ENCODE assay signal across 21 cellular contexts in the genomic region with DNA sequence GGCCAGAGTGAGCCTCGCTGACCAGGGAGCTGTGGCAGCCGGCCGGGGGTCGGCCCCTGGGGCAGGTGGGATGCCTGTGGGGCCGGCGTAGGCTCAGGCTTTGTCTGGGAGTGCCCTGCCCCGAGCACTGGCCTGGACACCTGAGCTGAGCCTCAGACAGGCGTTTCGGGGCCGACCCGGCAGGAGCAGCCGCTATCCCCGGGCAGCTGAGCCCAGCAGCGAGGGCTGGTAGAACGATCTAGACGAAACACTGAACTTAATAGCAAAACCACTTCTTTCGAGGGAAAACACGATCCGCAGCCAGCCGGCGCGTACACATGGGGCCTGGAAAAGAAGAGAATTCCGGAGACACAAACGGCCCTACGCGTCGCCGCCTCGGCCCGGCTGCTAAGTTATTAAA. TPM values are rescaled to one million over a fixed set of nuclear protein-coding genes. Genes with fewer than 3 reads are reported as not detected.
"Had no signal": no experiment of that assay in that cellular context is flagged by ENCODE, and none has a peak within 500 bp of the region (broad histone marks: within the 10 kb centered on the region; RNA-seq: fewer than 3 reads in every experiment).

No MANE protein-coding gene starts in this region.

- H3K4me1 ChIP-seq: SJSA1 had no signal

- H3K4me3 ChIP-seq: SJSA1, SK-N-MC had no signal

- H3K9me3 ChIP-seq: SJSA1 had no signal

- H3K9ac ChIP-seq: KMS-11 had no signal

- DNase-seq: Kasumi-1, MM.1S, NCI-H1092 treated with DMSO at 0.1 percent for 48 hours, NCI-H1436, NCI-H187, NCI-H2029, NCI-H2081 treated with DMSO at 0.1 percent for 48 hours, NCI-H2171, NCI-H226, NCI-H446, NCI-H510A, NCI-H524 treated with DMSO at 0.1 percent for 48 hours, NCI-H69, NCI-H774, Right ventricle myocardium superior, RPMI8226, SIG-M5 had no signal

- H3K27ac ChIP-seq: KMS-11, SJSA1, SK-N-MC had no signal

- H3K36me3 ChIP-seq: SJSA1 had no signal

- H3K4me2 ChIP-seq: KMS-11 had no signal

RNA-seq across cellular contexts. Expression of a gene that starts 22.1 kb away (rescaled TPM):
- total RNA-seq: M059J, SJSA1 had no signal

RNA-seq across cellular contexts. Expression of a gene that starts 45.6 kb away (rescaled TPM):
- total RNA-seq: M059J, SJSA1 had no signal
